In genomic region chr19:40348125-40348913, GRCh38 we compare ENCODE assay signal across 8 cellular contexts. TPM values are rescaled to one million over a fixed set of nuclear protein-coding genes. Genes with fewer than 3 reads are reported as not detected.
DNase-seq lines count a peak whose midpoint lies in the region; ATAC-seq and TF ChIP-seq lines count a peak whose summit lies in the region.

Gene C19orf47 (minus strand): TSS chr19:40348397. CDS start chr19:40341857, 6,540 bp downstream.
Gene PLD3 (plus strand): TSS chr19:40348695. CDS start chr19:40366484, 17,789 bp downstream.

- H3K9me3 Mint-ChIP-seq in activated T-helper 2 cell treated with anti-CD3 and anti-CD28 coated beads, Interferon-gamma antibody, Interleukin-2, Interleukin-4, amounts not matched to agents 10 μg/mL and 5 μg/mL and 100 μg/mL, durations not matched to agents 14 hours and 24 hours and 36 hours, result no peaks in the 10 kb centered on the region
- H3K9me3 Mint-ChIP-seq in natural killer cell, result no peaks in the 10 kb centered on the region

- H3K4me1 ChIP-seq in RWPE2 (ENCODE audit: insufficient read depth, poor library complexity, severe bottlenecking), result peaks cover 3% of the 10 kb centered on the region

- H3K4me3 ChIP-seq in RWPE2 (ENCODE audit: severe bottlenecking) (peak within 1 kb of the TSS; percentile 55), fibroblast of mammary gland (ENCODE audit: control insufficient read depth, low read depth, low read length) (peak within 1 kb of the TSS; percentile 96)

- H3K4me1 Mint-ChIP-seq in activated T-helper 2 cell treated with anti-CD3 and anti-CD28 coated beads, Interferon-gamma antibody, Interleukin-2, Interleukin-4, amounts not matched to agents 10 μg/mL and 5 μg/mL and 100 μg/mL, durations not matched to agents 14 hours and 24 hours and 36 hours (ENCODE audit: low read depth), result peaks cover 16% of the 10 kb centered on the region
- peaks cover 27 to 31% of the 10 kb centered on the region in 2 donors for H3K4me1 Mint-ChIP-seq in natural killer cell

- peak within 1 kb of the TSS; percentile 90 for H3K27ac Mint-ChIP-seq in activated T-helper 2 cell treated with anti-CD3 and anti-CD28 coated beads, Interferon-gamma antibody, Interleukin-2, Interleukin-4, amounts not matched to agents 10 μg/mL and 5 μg/mL and 100 μg/mL, durations not matched to agents 14 hours and 24 hours and 36 hours
- H3K27ac Mint-ChIP-seq in natural killer cell, result peak within 1 kb of the TSS; percentile 79 to 87

- TF ChIP-seq CTCF in RWPE2 (IDR thresholded peaks at IDR 0.05; ENCODE audit: poor library complexity, severe bottlenecking), result no peak
- TF ChIP-seq CTCF in fibroblast of mammary gland (conservative IDR thresholded peaks at IDR 0.05; ENCODE audit: control insufficient read depth, insufficient read depth, low read depth, low read length), result no peak
- TF ChIP-seq CTCF in natural killer cell (IDR thresholded peaks at IDR 0.05), result no peak

- H3K27me3 Mint-ChIP-seq in activated T-helper 2 cell treated with anti-CD3 and anti-CD28 coated beads, Interferon-gamma antibody, Interleukin-2, Interleukin-4, amounts not matched to agents 10 μg/mL and 5 μg/mL and 100 μg/mL, durations not matched to agents 14 hours and 24 hours and 36 hours (ENCODE audit: low read depth), result no peaks in the 10 kb centered on the region
- no peaks in the 10 kb centered on the region for H3K27me3 Mint-ChIP-seq in natural killer cell (ENCODE audit: low read depth in 2 of 2)

- peak; percentile 99 for DNase-seq in EH (ENCODE audit: low read depth)
- DNase-seq in H4 (ENCODE audit: low spot score), result peak; percentile 99
- peak; percentile 98 for DNase-seq in LoVo (ENCODE audit: low spot score)
- peak; percentile 99 for DNase-seq in RWPE2 (ENCODE audit: low spot score)
- DNase-seq in activated T-helper 2 cell treated with anti-CD3 and anti-CD28 coated beads, Interferon-gamma antibody, Interleukin-2, Interleukin-4, amounts not matched to agents 10 μg/mL and 5 μg/mL and 100 μg/mL, durations not matched to agents 14 hours and 24 hours and 36 hours (ENCODE audit: low spot score), result peak; percentile 99
- peak; percentile 98 for DNase-seq in fibroblast of mammary gland (ENCODE audit: low read depth)
- peak; percentile 96 for DNase-seq in natural killer cell
- DNase-seq in stimulated activated naive CD4-positive, alpha-beta T cell treated with Interleukin-2 at 50 U/mL for 16 hours (lab: John Stamatoyannopoulos, UW), result peak; percentile 100

- peak; percentile 98 for ATAC-seq in RWPE2 (ENCODE audit: low read depth)
- peak; percentile 91 to 98 (median 93) for ATAC-seq in natural killer cell

- no peaks in the 10 kb centered on the region for H3K9me3 ChIP-seq in RWPE2 (ENCODE audit: severe bottlenecking)

- intact Hi-C loops in activated T-helper 2 cell treated with anti-CD3 and anti-CD28 coated beads, Interferon-gamma antibody, Interleukin-2, Interleukin-4, amounts not matched to agents 10 μg/mL and 5 μg/mL and 100 μg/mL, durations not matched to agents 14 hours and 24 hours and 36 hours (cut with micrococcal nuclease), result loop anchor here (1.0 kb wide), 1 partner anchor 181 kb away; no protein-coding TSS in a partner anchor
- intact Hi-C loops in natural killer cell (cut with micrococcal nuclease), result loop anchor here (1.0 to 5.0 kb wide), 3 partner anchors 66 to 119 kb away; partner anchors contain the start of genes BLVRB and SPTBN4

- peaks cover 4% of the 10 kb centered on the region for H3K36me3 Mint-ChIP-seq in activated T-helper 2 cell treated with anti-CD3 and anti-CD28 coated beads, Interferon-gamma antibody, Interleukin-2, Interleukin-4, amounts not matched to agents 10 μg/mL and 5 μg/mL and 100 μg/mL, durations not matched to agents 14 hours and 24 hours and 36 hours (ENCODE audit: low read depth)
- H3K36me3 Mint-ChIP-seq in natural killer cell, result no peaks in the 10 kb centered on the region

- H3K4me3 Mint-ChIP-seq in activated T-helper 2 cell treated with anti-CD3 and anti-CD28 coated beads, Interferon-gamma antibody, Interleukin-2, Interleukin-4, amounts not matched to agents 10 μg/mL and 5 μg/mL and 100 μg/mL, durations not matched to agents 14 hours and 24 hours and 36 hours (ENCODE audit: low read depth), result peak within 1 kb of the TSS; percentile 99
- H3K4me3 Mint-ChIP-seq in natural killer cell, result peak within 1 kb of the TSS; percentile 89

- H3K27ac ChIP-seq in RWPE2 (ENCODE audit: poor library complexity, severe bottlenecking), result no peak within 1 kb of the TSS

- no peaks in the 10 kb centered on the region for H3K27me3 ChIP-seq in RWPE2 (ENCODE audit: insufficient read depth, poor library complexity, severe bottlenecking)

- peaks cover 5% of the 10 kb centered on the region; the same call in 1 of the 2 replicates for H3K36me3 ChIP-seq in RWPE2 (ENCODE audit: low read depth)

RNA-seq across cellular contexts. Expression of gene C19orf47, which starts in this region (rescaled TPM):
- 4.3 and 4.4 TPM in 2 replicates for total RNA-seq in H4 (2014; rRNA removed; shearing (Covaris generic))
- total RNA-seq in activated T-helper 2 cell treated with anti-CD3 and anti-CD28 coated beads, Interferon-gamma antibody, Interleukin-2, Interleukin-4, amounts not matched to agents 10 μg/mL and 5 μg/mL and 100 μg/mL, durations not matched to agents 14 hours and 24 hours and 36 hours, result 22.4 and 25.1 TPM in 2 replicates
- 10 to 100 TPM; 15.2 to 20.2 (median 16.1) TPM for total RNA-seq in natural killer cell

RNA-seq across cellular contexts. Expression of gene PLD3, which starts in this region (rescaled TPM):
- 212 and 308 TPM in 2 replicates for total RNA-seq in H4 (2014; rRNA removed; shearing (Covaris generic))
- 59.2 and 60.1 TPM in 2 replicates for total RNA-seq in activated T-helper 2 cell treated with anti-CD3 and anti-CD28 coated beads, Interferon-gamma antibody, Interleukin-2, Interleukin-4, amounts not matched to agents 10 μg/mL and 5 μg/mL and 100 μg/mL, durations not matched to agents 14 hours and 24 hours and 36 hours
- total RNA-seq in natural killer cell, result 100 to 1,000 TPM; 107 to 140 (median 109) TPM
